Comparison of ENCODE assay signal across 9 cellular contexts in genomic region chr1:193462629-193463320, GRCh38.
DNase-seq lines count a peak whose midpoint lies in the region; ATAC-seq and TF ChIP-seq lines count a peak whose summit lies in the region.
"Had no signal": no experiment of that assay in that cellular context is flagged by ENCODE, and none has a peak within 500 bp of the region (broad histone marks: within the 10 kb centered on the region; RNA-seq: fewer than 3 reads in every experiment).

No MANE protein-coding gene starts in this region.

- CTCF ChIA-PET in HEK293T (lab: Yijun Ruan, JAX), result no interaction called here

- no peak for TF ChIP-seq CTCF in astrocyte of the spinal cord (IDR thresholded peaks at IDR 0.05; ENCODE audit: low read depth, low read length)

- ATAC-seq in GM21528 (IDR thresholded peaks at IDR 0.05; ENCODE audit: low FRiP score, unreplicated experiment) (peak; percentile 80), HG03460 (IDR thresholded peaks at IDR 0.05; ENCODE audit: unreplicated experiment) (no peak)

- POLR2A ChIA-PET in HEK293T (lab: Yijun Ruan, JAX), result no interaction called here

- in situ Hi-C loops in astrocyte of the spinal cord (cut with HindIII; ENCODE audit: low sequenced_read_pairs), result no loop called here

- DNase-seq in NCI-H226 (peak; percentile 73), astrocyte of the spinal cord (ENCODE audit: low read depth, low spot score) (peak; percentile 37), pons (ENCODE audit: low spot score) (peak; percentile 56), T-helper 9 cell (no peak), AG08395 (ENCODE audit: low spot score) (no peak), HEK293T (ENCODE audit: extremely low spot score) (no peak)
- DNase-seq: activated CD4-positive, alpha-beta T cell treated with anti-CD3 and anti-CD28 coated beads for 1 hour had no signal

- H3K4me3 ChIP-seq in astrocyte of the spinal cord (ENCODE audit: low read depth, low read length), result no peak overlapping the region

TF ChIP-seq in HEK293T, 16 proteins besides CTCF, POLR2A, EP300 and RAD21:
- TF ChIP-seq FOXK2 (IDR thresholded peaks at IDR 0.05), result no peak
- TF ChIP-seq SUZ12 (IDR thresholded peaks at IDR 0.05), result no peak
- TF ChIP-seq CTBP1 (IDR thresholded peaks at IDR 0.05; ENCODE audit: borderline replicate concordance), result no peak
- no peak for TF ChIP-seq BHLHE40 (IDR thresholded peaks at IDR 0.05; ENCODE audit: borderline replicate concordance)
- no peak for TF ChIP-seq FOXM1 (IDR thresholded peaks at IDR 0.05; ENCODE audit: borderline replicate concordance)
- TF ChIP-seq LEF1 (IDR thresholded peaks at IDR 0.05; ENCODE audit: borderline replicate concordance), result no peak
- no peak for TF ChIP-seq NFRKB (IDR thresholded peaks at IDR 0.05)

Comparison
In these comparisons a context has a peak if more than half of its experiments do, and no peak if none do; other contexts are left out.
1. DNase-seq: peak in NCI-H226 (single experiment), astrocyte of the spinal cord (single experiment) and pons (single experiment); none in T-helper 9 cell (single experiment), AG08395 (single experiment) and HEK293T (single experiment).